In genomic region chr3:33884204-33884561, GRCh38 we compare ENCODE assay signal across 9 cellular contexts.
DNase-seq lines count a peak whose midpoint lies in the region; ATAC-seq, FAIRE-seq and TF ChIP-seq lines count a peak whose summit lies in the region.
"Had no signal": no experiment of that assay in that cellular context is flagged by ENCODE, and none has a peak within 500 bp of the region (broad histone marks: within the 10 kb centered on the region; RNA-seq: fewer than 3 reads in every experiment).

No MANE protein-coding gene starts in this region.

- H3K4me2 ChIP-seq in A549 (peak overlapping the region; percentile 66), GM23248 (ENCODE audit: unreplicated experiment) (no peak overlapping the region)

- no peaks in the 10 kb centered on the region for H3F3A ChIP-seq in GM23248 (ENCODE audit: insufficient read depth)

- peak; percentile 21; the same call in 1 of the 3 replicates for TF ChIP-seq CTCF in A549 (IDR thresholded peaks at IDR 0.05)
- no peak for TF ChIP-seq CTCF in type B pancreatic cell (conservative IDR thresholded peaks at IDR 0.05)

- H3K9me3 ChIP-seq in A549: no peaks in the 10 kb centered on the region
- H3K9me3 ChIP-seq in GM23248 (ENCODE audit: low read depth): no peaks in the 10 kb centered on the region

- FAIRE-seq in A549 (lab: Jason Lieb, UNC): no peak

- no peaks in the 10 kb centered on the region for H3K36me3 ChIP-seq in GM23248 (ENCODE audit: low read depth)

- intact Hi-C loops in left ventricle myocardium superior (cut with micrococcal nuclease): loop anchor here (5.0 kb wide), 1 partner anchor 798 kb away; no protein-coding TSS in a partner anchor

- no peak overlapping the region; the same call in 2 of the 3 replicates for H3K4me3 ChIP-seq in A549
- H3K4me3 ChIP-seq in GM23248: no peak overlapping the region

- H4K20me1 ChIP-seq in GM23248 (ENCODE audit: insufficient read depth): no peaks in the 10 kb centered on the region

- peaks cover 8% of the 10 kb centered on the region for H3K27me3 Mint-ChIP-seq in type B pancreatic cell

- peaks cover 8% of the 10 kb centered on the region for H3K4me1 Mint-ChIP-seq in type B pancreatic cell (ENCODE audit: unreplicated experiment)

- H3K4me1 ChIP-seq in A549 (peaks cover 6% of the 10 kb centered on the region; the same call in 1 of the 3 replicates), GM23248 (ENCODE audit: insufficient read depth) (no peaks in the 10 kb centered on the region)

- TF ChIP-seq POLR2A in A549 (IDR thresholded peaks at IDR 0.05; ENCODE audit: low read length): no peak

- POLR2A ChIA-PET in A549 (lab: Yijun Ruan, JAX): no interaction called here

- H3K36me3 Mint-ChIP-seq in type B pancreatic cell: no peaks in the 10 kb centered on the region
- H3K36me3 Mint-ChIP-seq: memory B cell had no signal

- CTCF ChIA-PET in A549 (lab: Yijun Ruan, JAX): interaction anchor here (0.7 to 8.1 kb wide), 35 partner anchors 9 to 1944 kb away, joined by 3 to 116 read pairs (median 4); no protein-coding TSS in a partner anchor

- ATAC-seq in A549 (peak; percentile 70 to 89), left ventricle myocardium superior (peak; percentile 85), HG03439 (IDR thresholded peaks at IDR 0.05; ENCODE audit: unreplicated experiment) (no peak)

- H3K4me3 Mint-ChIP-seq in type B pancreatic cell: no peak overlapping the region

- TF ChIP-seq RAD21 in A549 (conservative IDR thresholded peaks at IDR 0.05 in 1 of 2, IDR thresholded peaks at IDR 0.05 in 1 of 2): peak; percentile 49 to 68; a peak in 3 of 5 replicates

- no peak overlapping the region for H3K9ac ChIP-seq in GM23248

- 0 out of 2 replicates have a peak overlapping the region, but pooled peaks have one; percentile 78 for H2AFZ ChIP-seq in GM23248

- no peak overlapping the region for H3K27ac Mint-ChIP-seq in type B pancreatic cell
- H3K27ac Mint-ChIP-seq: memory B cell had no signal

- H3K9me2 ChIP-seq in GM23248 (ENCODE audit: insufficient read depth): no peaks in the 10 kb centered on the region

- 40% methylated on average over 9 of the region's 9 CpGs for WGBS in A549 (ENCODE audit: missing lambda C conversion rate)
- WGBS in GM23248 (ENCODE audit: low coverage in 1 of 2, low lambda C conversion rate in 2 of 2, missing lambda C conversion rate in 2 of 2), 2 experiments: 65 to 70% methylated on average over 9 of the region's 9 CpGs

- no peaks in the 10 kb centered on the region for H3K27me3 ChIP-seq in GM23248 (replicated peaks; ENCODE audit: insufficient read depth)

- TF ChIP-seq EP300 in A549 (IDR thresholded peaks at IDR 0.05): no peak

- H3K79me2 ChIP-seq in GM23248 (ENCODE audit: insufficient read depth): no peaks in the 10 kb centered on the region

- no peak overlapping the region for H3K27ac ChIP-seq in A549
- no peak overlapping the region for H3K27ac ChIP-seq in GM23248

- in situ Hi-C loops in GM23248 (cut with MboI): no loop called here

- peak; percentile 37 to 57 for DNase-seq in A549 (ENCODE audit: low read depth in 1 of 2, low spot score in 1 of 2)
- peak; percentile 28 for DNase-seq in GM23248
- peak; percentile 42 for DNase-seq in SHP77 treated with DMSO at 0.1 percent for 48 hours (lab: John Stamatoyannopoulos, UW)
- peak; percentile 47 for DNase-seq in left ventricle myocardium superior
- no peak for DNase-seq in DMS 273 (lab: John Stamatoyannopoulos, UW; ENCODE audit: unreplicated experiment)
- DNase-seq in type B pancreatic cell (ENCODE audit: extremely low spot score, unreplicated experiment): no peak
- no peak for DNase-seq in NCI-H774 (lab: John Stamatoyannopoulos, UW)

- no peaks in the 10 kb centered on the region for H3K9me3 Mint-ChIP-seq in type B pancreatic cell
- H3K9me3 Mint-ChIP-seq: memory B cell had no signal

TF ChIP-seq in A549, 52 proteins besides CTCF, POLR2A, EP300 and RAD21:
- TF ChIP-seq MAFK (IDR thresholded peaks at IDR 0.05; ENCODE audit: partially characterized antibody) (peak; percentile 17), SMC3 (IDR thresholded peaks at IDR 0.05) (peak; percentile 49; the same call in 2 of the 3 replicates), MAZ (IDR thresholded peaks at IDR 0.05; ENCODE audit: borderline replicate concordance, low read depth, low read length) (no peak)

Comparison
In these comparisons a context has a peak if more than half of its experiments do, and no peak if none do; other contexts are left out.
1. DNase-seq: peak in A549 (2 of 2), GM23248 (single experiment), SHP77 treated with DMSO at 0.1 percent for 48 hours (single experiment) and left ventricle myocardium superior (single experiment); none in DMS 273 (single experiment), type B pancreatic cell (single experiment) and NCI-H774 (single experiment).